In the genomic region with DNA sequence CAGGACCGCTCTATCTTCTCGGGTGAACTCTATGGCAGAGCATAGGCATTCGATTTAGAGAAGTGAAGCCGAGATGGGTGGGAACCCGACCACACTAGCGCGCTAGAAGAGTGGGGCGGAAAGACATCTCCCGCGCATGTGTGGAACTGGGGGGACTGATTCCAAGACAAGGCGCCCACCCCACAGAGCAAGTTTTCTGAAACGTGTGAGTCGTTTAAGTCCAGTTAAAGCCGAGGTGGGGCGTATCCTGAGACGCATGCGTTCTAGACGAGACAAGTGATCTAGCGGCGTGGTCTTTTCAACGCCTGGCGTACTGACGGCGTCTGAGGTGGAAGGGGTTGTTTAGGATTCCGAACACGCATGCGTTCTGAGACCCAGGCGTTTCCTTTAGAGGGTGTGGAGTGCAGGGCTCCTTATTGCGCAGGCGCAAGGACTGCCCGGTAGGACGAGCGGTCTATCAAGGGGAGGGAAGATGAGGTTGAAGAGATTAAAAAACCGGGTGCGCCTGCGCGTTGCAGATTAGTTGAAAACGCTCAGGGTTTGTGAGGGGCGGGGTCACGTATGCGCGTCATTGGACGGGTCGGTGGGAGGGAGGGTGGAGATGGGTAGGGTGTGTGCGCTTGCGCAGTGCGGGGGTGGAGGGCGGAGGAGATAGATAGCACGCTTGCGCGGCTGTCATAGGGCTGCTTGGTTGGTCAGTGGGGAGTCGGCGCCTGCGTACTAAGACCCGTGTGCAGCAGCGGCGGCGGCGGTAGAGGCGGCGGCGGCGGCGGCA, we compare ENCODE assay signal across 8 cellular contexts. TPM values are rescaled to one million over a fixed set of nuclear protein-coding genes. Genes with fewer than 3 reads are reported as not detected.
DNase-seq lines count a peak whose midpoint lies in the region; ATAC-seq and TF ChIP-seq lines count a peak whose summit lies in the region.

TSS of gene EIF5A (plus strand) at position 718 of the 775 bp plus-strand sequence. CDS start 2,008 bp downstream, outside the sequence.

- peak within 1 kb of the TSS; percentile 85 to 96 for H3K9ac ChIP-seq in liver (ENCODE audit: low read depth in 1 of 2, low read length in 2 of 2)

- intact Hi-C loops in CD14-positive monocyte (cut with micrococcal nuclease): loop anchor here (2.0 to 10.0 kb wide), 5 partner anchors 54 to 378 kb away; partner anchors contain the start of genes ELP5 (in 2 of the 2), PHF23 (in 2 of the 2), CTDNEP1 (in 1 of the 2) and MPDU1 (in 1 of the 2)
- intact Hi-C loops in activated CD4-positive, alpha-beta memory T cell treated with anti-CD3 and anti-CD28 coated beads for 36 hours (cut with micrococcal nuclease): loop anchor here (1.0 to 5.0 kb wide), 10 partner anchors 22 to 535 kb away; partner anchors contain the start of genes ELP5, NEURL4, PHF23 and POLR2A

- H3K36me3 ChIP-seq in liver (ENCODE audit: control insufficient read depth in 4 of 4, insufficient read depth in 3 of 4, low read depth in 1 of 4, low read length in 3 of 4): peaks cover 12 to 24% (median 23%) of the 10 kb centered on the region in 4 donors

- peaks cover 7 to 28% (median 19%) of the 10 kb centered on the region in 4 donors for H3K4me1 ChIP-seq in liver (ENCODE audit: control insufficient read depth in 4 of 4, insufficient read depth in 4 of 4, low read length in 3 of 4)

- TF ChIP-seq RAD21 in liver (IDR thresholded peaks at IDR 0.05): peak; percentile 5 to 20

- POLR2A ChIA-PET in activated CD4-positive, alpha-beta memory T cell treated with anti-CD3 and anti-CD28 coated beads for 36 hours (lab: Charles Lee): no interaction called here

- DNase-seq in CD14-positive monocyte (ENCODE audit: low spot score): peak; percentile 100
- peak; percentile 100 for DNase-seq in NCI-H82 treated with DMSO at 0.1 percent for 48 hours (lab: John Stamatoyannopoulos, UW; ENCODE audit: unreplicated experiment)
- DNase-seq in activated CD4-positive, alpha-beta memory T cell treated with anti-CD3 and anti-CD28 coated beads for 36 hours: peak; percentile 100
- DNase-seq in dermis microvascular lymphatic vessel endothelial cell (ENCODE audit: low read depth in 2 of 2): peak; percentile 99 to 100
- DNase-seq in stimulated activated CD4-positive, alpha-beta T cell treated with anti-CD3 and anti-CD28 coated beads, Interleukin-4, amount 100 ng/mL, for 24 hours: peak; percentile 100

- ATAC-seq in GM19397 (IDR thresholded peaks at IDR 0.05; ENCODE audit: unreplicated experiment) (peak; percentile 73), HG03571 (IDR thresholded peaks at IDR 0.05; ENCODE audit: unreplicated experiment) (peak; percentile 68)

- peaks cover 0 to 5% (median 4%) of the 10 kb centered on the region in 3 donors for H3K27me3 Mint-ChIP-seq in CD14-positive monocyte (ENCODE audit: low read depth in 3 of 3)
- peaks cover 2% of the 10 kb centered on the region for H3K27me3 Mint-ChIP-seq in activated CD4-positive, alpha-beta memory T cell treated with anti-CD3 and anti-CD28 coated beads for 36 hours

- peak within 1 kb of the TSS; percentile 96 to 99 for H3K27ac ChIP-seq in liver (ENCODE audit: low read depth in 1 of 2, low read length in 2 of 2)

- no peak for TF ChIP-seq CTCF in CD14-positive monocyte (IDR thresholded peaks at IDR 0.05)
- TF ChIP-seq CTCF in liver (IDR thresholded peaks at IDR 0.05; ENCODE audit: low read depth, low read length, missing input control): no peak

- CTCF ChIA-PET in activated CD4-positive, alpha-beta memory T cell treated with anti-CD3 and anti-CD28 coated beads for 36 hours (lab: Charles Lee): interaction anchor here (1.0 to 1.2 kb wide), 2 partner anchors 27 to 73 kb away, joined by 3 to 4 read pairs; partner anchors contain the start of gene DVL2

- H3K36me3 Mint-ChIP-seq in CD14-positive monocyte: peaks cover 28 to 31% of the 10 kb centered on the region in 2 donors
- H3K36me3 Mint-ChIP-seq in activated CD4-positive, alpha-beta memory T cell treated with anti-CD3 and anti-CD28 coated beads for 36 hours: peaks cover 41% of the 10 kb centered on the region

- no peaks in the 10 kb centered on the region for H3K9me3 ChIP-seq in liver (ENCODE audit: control insufficient read depth in 4 of 4, low read length in 3 of 4)

- WGBS in liver: under 1% methylated on average over 64 of the region's 64 CpGs

- H3K27ac Mint-ChIP-seq in CD14-positive monocyte: peak within 1 kb of the TSS; percentile 96 to 100 (median 99)
- peak within 1 kb of the TSS; percentile 97 for H3K27ac Mint-ChIP-seq in activated CD4-positive, alpha-beta memory T cell treated with anti-CD3 and anti-CD28 coated beads for 36 hours

- peak within 1 kb of the TSS; percentile 92 to 95 (median 93) for H3K4me3 ChIP-seq in liver (ENCODE audit: low read depth in 1 of 3, low read length in 3 of 3)

- peaks cover 21% of the 10 kb centered on the region for H3K4me1 Mint-ChIP-seq in CD14-positive monocyte
- peaks cover 29% of the 10 kb centered on the region for H3K4me1 Mint-ChIP-seq in activated CD4-positive, alpha-beta memory T cell treated with anti-CD3 and anti-CD28 coated beads for 36 hours (ENCODE audit: low read depth)

- H3K9me3 Mint-ChIP-seq in CD14-positive monocyte: peaks cover 0 to 3% (median 0%) of the 10 kb centered on the region in 7 donors
- no peaks in the 10 kb centered on the region for H3K9me3 Mint-ChIP-seq in activated CD4-positive, alpha-beta memory T cell treated with anti-CD3 and anti-CD28 coated beads for 36 hours

- no peaks in the 10 kb centered on the region for H3K27me3 ChIP-seq in liver (ENCODE audit: control insufficient read depth in 4 of 4, insufficient read depth in 4 of 4, low read length in 3 of 4)

- peak within 1 kb of the TSS; percentile 85 to 93 for H3K4me3 Mint-ChIP-seq in CD14-positive monocyte
- H3K4me3 Mint-ChIP-seq in activated CD4-positive, alpha-beta memory T cell treated with anti-CD3 and anti-CD28 coated beads for 36 hours: peak within 1 kb of the TSS; percentile 85

TF ChIP-seq in liver, 16 proteins besides CTCF, POLR2A, EP300 and RAD21 (continues in another document):
- TF ChIP-seq GABPA (IDR thresholded peaks at IDR 0.05 in 1 of 2, conservative IDR thresholded peaks at IDR 0.05 in 1 of 2) (peak in 1 of 2 donors; percentile 79), FOXA1 (IDR thresholded peaks at IDR 0.05) (no peak), JUND (IDR thresholded peaks at IDR 0.05) (peak in 1 of 2 donors; percentile 61), FOXA2 (IDR thresholded peaks at IDR 0.05) (no peak), ATF3 (IDR thresholded peaks at IDR 0.05) (no peak), RXRA (IDR thresholded peaks at IDR 0.05) (peak; percentile 67 to 68), TAF1 (conservative IDR thresholded peaks at IDR 0.05) (peak; percentile 80), HNF4G (IDR thresholded peaks at IDR 0.05) (no peak), HNF4A (conservative IDR thresholded peaks at IDR 0.05) (peak; percentile 28 to 40), EGR1 (IDR thresholded peaks at IDR 0.05; ENCODE audit: low read depth in 2 of 2) (peak; percentile 98 to 100)
- TF ChIP-seq, protein P1, sequence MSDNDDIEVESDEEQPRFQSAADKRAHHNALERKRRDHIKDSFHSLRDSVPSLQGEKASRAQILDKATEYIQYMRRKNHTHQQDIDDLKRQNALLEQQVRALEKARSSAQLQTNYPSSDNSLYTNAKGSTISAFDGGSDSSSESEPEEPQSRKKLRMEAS (IDR thresholded peaks at IDR 0.05): peak; percentile 93
- TF ChIP-seq, protein P2, sequence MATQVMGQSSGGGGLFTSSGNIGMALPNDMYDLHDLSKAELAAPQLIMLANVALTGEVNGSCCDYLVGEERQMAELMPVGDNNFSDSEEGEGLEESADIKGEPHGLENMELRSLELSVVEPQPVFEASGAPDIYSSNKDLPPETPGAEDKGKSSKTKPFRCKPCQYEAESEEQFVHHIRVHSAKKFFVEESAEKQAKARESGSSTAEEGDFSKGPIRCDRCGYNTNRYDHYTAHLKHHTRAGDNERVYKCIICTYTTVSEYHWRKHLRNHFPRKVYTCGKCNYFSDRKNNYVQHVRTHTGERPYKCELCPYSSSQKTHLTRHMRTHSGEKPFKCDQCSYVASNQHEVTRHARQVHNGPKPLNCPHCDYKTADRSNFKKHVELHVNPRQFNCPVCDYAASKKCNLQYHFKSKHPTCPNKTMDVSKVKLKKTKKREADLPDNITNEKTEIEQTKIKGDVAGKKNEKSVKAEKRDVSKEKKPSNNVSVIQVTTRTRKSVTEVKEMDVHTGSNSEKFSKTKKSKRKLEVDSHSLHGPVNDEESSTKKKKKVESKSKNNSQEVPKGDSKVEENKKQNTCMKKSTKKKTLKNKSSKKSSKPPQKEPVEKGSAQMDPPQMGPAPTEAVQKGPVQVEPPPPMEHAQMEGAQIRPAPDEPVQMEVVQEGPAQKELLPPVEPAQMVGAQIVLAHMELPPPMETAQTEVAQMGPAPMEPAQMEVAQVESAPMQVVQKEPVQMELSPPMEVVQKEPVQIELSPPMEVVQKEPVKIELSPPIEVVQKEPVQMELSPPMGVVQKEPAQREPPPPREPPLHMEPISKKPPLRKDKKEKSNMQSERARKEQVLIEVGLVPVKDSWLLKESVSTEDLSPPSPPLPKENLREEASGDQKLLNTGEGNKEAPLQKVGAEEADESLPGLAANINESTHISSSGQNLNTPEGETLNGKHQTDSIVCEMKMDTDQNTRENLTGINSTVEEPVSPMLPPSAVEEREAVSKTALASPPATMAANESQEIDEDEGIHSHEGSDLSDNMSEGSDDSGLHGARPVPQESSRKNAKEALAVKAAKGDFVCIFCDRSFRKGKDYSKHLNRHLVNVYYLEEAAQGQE (IDR thresholded peaks at IDR 0.05): peak; percentile 92

RNA-seq across cellular contexts. Expression of gene EIF5A, which starts in this region (rescaled TPM):
- polyA plus RNA-seq in CD14-positive monocyte: 100 to 1,000 TPM; 465 to 485 TPM
- 100 to 1,000 TPM; 774 to 776 TPM for total RNA-seq in activated CD4-positive, alpha-beta memory T cell treated with anti-CD3 and anti-CD28 coated beads for 36 hours
- total RNA-seq in dermis microvascular lymphatic vessel endothelial cell: 540 and 622 TPM in 2 replicates
- total RNA-seq in liver: 100 to 1,000 TPM; 179 to 206 TPM
- 100 to 1,000 TPM; 399 to 506 TPM for polyA plus RNA-seq in liver

Comparison
In these comparisons a context has a peak if more than half of its experiments do, and no peak if none do; other contexts are left out.
1. Peak in every context shown above with its lines: DNase-seq, ATAC-seq, H3K4me3 ChIP-seq and H3K27ac ChIP-seq.